11 cellular contexts compared by ENCODE assay signal in the genomic region with DNA sequence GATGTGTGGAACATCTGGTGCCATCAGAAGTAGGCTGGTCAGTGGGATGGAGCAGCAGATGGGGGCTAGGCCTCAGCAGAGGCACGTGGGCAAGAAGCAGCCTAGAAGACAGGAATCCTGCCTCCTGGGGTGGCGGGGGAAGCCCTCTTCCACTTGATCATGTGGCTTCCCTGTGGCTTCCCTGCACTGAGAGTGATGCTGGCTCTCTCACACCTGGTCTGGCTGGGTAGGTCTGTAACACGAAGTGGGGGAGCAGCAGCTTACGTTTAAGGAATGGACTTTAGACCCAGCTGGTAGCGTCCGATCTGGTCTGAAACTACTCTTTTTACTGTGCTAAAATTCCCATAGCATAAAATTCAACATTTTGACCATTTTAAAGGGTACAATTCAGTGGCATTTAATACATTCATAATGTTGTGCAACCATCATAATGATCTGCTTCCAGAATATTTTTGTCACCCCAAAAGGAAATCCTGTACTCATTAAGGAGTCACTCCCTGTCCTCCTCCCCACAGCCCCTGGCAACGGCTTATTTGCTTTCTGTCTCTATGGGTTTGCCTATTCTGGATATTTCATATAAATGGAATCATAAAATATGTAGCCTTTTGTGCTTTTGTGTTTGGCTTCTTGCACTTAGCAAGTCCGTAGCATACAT. TPM values are rescaled to one million over a fixed set of nuclear protein-coding genes. Genes with fewer than 3 reads are reported as not detected.
DNase-seq lines count a peak whose midpoint lies in the region; ATAC-seq, FAIRE-seq and TF ChIP-seq lines count a peak whose summit lies in the region.
"Had no signal": no experiment of that assay in that cellular context is flagged by ENCODE, and none has a peak within 500 bp of the region (broad histone marks: within the 10 kb centered on the region; RNA-seq: fewer than 3 reads in every experiment).

No MANE protein-coding gene starts in this region.

- no peak for TF ChIP-seq CTCF in D721Med (IDR thresholded peaks at IDR 0.05; ENCODE audit: insufficient read depth, missing control alignments)

- DNase-seq in mucosa of gallbladder (ENCODE audit: low spot score): peak; percentile 64
- DNase-seq in D721Med (ENCODE audit: insufficient read length, low spot score): no peak
- no peak for DNase-seq in NCI-H2107 (lab: John Stamatoyannopoulos, UW)
- no peak for DNase-seq in substantia nigra (lab: John Stamatoyannopoulos, UW)
- DNase-seq: NCI-H2029 had no signal

- no peak for FAIRE-seq in D721Med (lab: Jason Lieb, UNC)

- ATAC-seq in GM18907 (IDR thresholded peaks at IDR 0.05; ENCODE audit: unreplicated experiment): peak; percentile 76
- peak; percentile 71 for ATAC-seq in GM21786 (IDR thresholded peaks at IDR 0.05; ENCODE audit: unreplicated experiment)
- peak; percentile 31 for ATAC-seq in HG03565 (IDR thresholded peaks at IDR 0.05; ENCODE audit: unreplicated experiment)

- no peak overlapping the region for H3K27ac ChIP-seq in substantia nigra (ENCODE audit: low read depth, low read length, poor library complexity, severe bottlenecking)
- H3K27ac ChIP-seq: neutrophil, SK-N-MC had no signal

RNA-seq across cellular contexts. Expression of a gene that starts 21.7 kb away (rescaled TPM):
- 0.43 TPM for total RNA-seq in mucosa of gallbladder
- total RNA-seq: dermis microvascular lymphatic vessel endothelial cell had no signal

RNA-seq across cellular contexts. Expression of a gene that starts 43.9 kb away (rescaled TPM):
- total RNA-seq in mucosa of gallbladder: 4.9 TPM
